8 cellular contexts compared by ENCODE assay signal in genomic region chr4:118034061-118034785, GRCh38. TPM values are rescaled to one million over a fixed set of nuclear protein-coding genes. Genes with fewer than 3 reads are reported as not detected.
DNase-seq lines count a peak whose midpoint lies in the region; ATAC-seq and TF ChIP-seq lines count a peak whose summit lies in the region.

Gene NDST3 (plus strand): TSS chr4:118034486. CDS start chr4:118053911, 19,425 bp downstream.

- H3K4me3 ChIP-seq in GM12875 (ENCODE audit: low read depth, low read length) (no peak within 1 kb of the TSS), left ventricle myocardium inferior (peak within 1 kb of the TSS; percentile 59), rectal smooth muscle tissue (ENCODE audit: low read length) (peak within 1 kb of the TSS; percentile 57)

- peaks cover 5% of the 10 kb centered on the region for H3K4me1 Mint-ChIP-seq in activated naive CD8-positive, alpha-beta T cell treated with anti-CD3 and anti-CD28 coated beads, Interleukin-2, amount 50 U/mL, for 24 hours

- H3K27ac ChIP-seq in left ventricle myocardium inferior (replicated peaks), result no peak within 1 kb of the TSS
- H3K27ac ChIP-seq in rectal smooth muscle tissue (ENCODE audit: low read depth, low read length), result no peak within 1 kb of the TSS

- intact Hi-C loops in left ventricle myocardium inferior (cut with micrococcal nuclease), result no loop called here

- TF ChIP-seq CTCF in GM12875 (IDR thresholded peaks at IDR 0.05; ENCODE audit: borderline replicate concordance, insufficient read depth, low read depth, low read length), result peak; percentile 27; the same call in 1 of the 2 replicates
- peak; percentile 16 for TF ChIP-seq CTCF in left ventricle myocardium inferior (IDR thresholded peaks at IDR 0.05; ENCODE audit: borderline replicate concordance)

- H3K4me3 Mint-ChIP-seq in activated naive CD8-positive, alpha-beta T cell treated with anti-CD3 and anti-CD28 coated beads, Interleukin-2, amount 50 U/mL, for 24 hours, result peak within 1 kb of the TSS; percentile 44

- DNase-seq in AG08395 (ENCODE audit: low spot score) (peak; percentile 52), NCI-H510A (lab: John Stamatoyannopoulos, UW) (peak; percentile 13), left ventricle myocardium inferior (no peak), KG1 (lab: John Stamatoyannopoulos, UW) (no peak)
- peak; percentile 9 for DNase-seq in activated naive CD8-positive, alpha-beta T cell treated with anti-CD3 and anti-CD28 coated beads, Interleukin-2, amount 50 U/mL, for 24 hours

- no peak within 1 kb of the TSS for H3K27ac Mint-ChIP-seq in activated naive CD8-positive, alpha-beta T cell treated with anti-CD3 and anti-CD28 coated beads, Interleukin-2, amount 50 U/mL, for 24 hours

- H3K36me3 ChIP-seq in left ventricle myocardium inferior (no peaks in the 10 kb centered on the region), rectal smooth muscle tissue (ENCODE audit: control insufficient read depth, insufficient read depth, low read length) (no peaks in the 10 kb centered on the region)

- peaks cover 83% of the 10 kb centered on the region for H3K27me3 ChIP-seq in left ventricle myocardium inferior (ENCODE audit: low read depth)
- no peaks in the 10 kb centered on the region for H3K27me3 ChIP-seq in rectal smooth muscle tissue (ENCODE audit: control insufficient read depth, insufficient read depth, low read length)

- H3K9ac ChIP-seq in rectal smooth muscle tissue (ENCODE audit: low read length), result no peak within 1 kb of the TSS

- H3K36me3 Mint-ChIP-seq in activated naive CD8-positive, alpha-beta T cell treated with anti-CD3 and anti-CD28 coated beads, Interleukin-2, amount 50 U/mL, for 24 hours (ENCODE audit: low read depth), result no peaks in the 10 kb centered on the region

- no peaks in the 10 kb centered on the region for H3K9me3 Mint-ChIP-seq in activated naive CD8-positive, alpha-beta T cell treated with anti-CD3 and anti-CD28 coated beads, Interleukin-2, amount 50 U/mL, for 24 hours

- peaks cover 42% of the 10 kb centered on the region for H3K27me3 Mint-ChIP-seq in activated naive CD8-positive, alpha-beta T cell treated with anti-CD3 and anti-CD28 coated beads, Interleukin-2, amount 50 U/mL, for 24 hours

- peak; percentile 61 for ATAC-seq in HG03175 (IDR thresholded peaks at IDR 0.05; ENCODE audit: unreplicated experiment)
- peak; percentile 36 for ATAC-seq in activated naive CD8-positive, alpha-beta T cell treated with anti-CD3 and anti-CD28 coated beads, Interleukin-2, amount 50 U/mL, for 24 hours

- H3K4me1 ChIP-seq in left ventricle myocardium inferior, result peaks cover 13% of the 10 kb centered on the region
- H3K4me1 ChIP-seq in rectal smooth muscle tissue (ENCODE audit: control insufficient read depth, insufficient read depth, low read length), result peaks cover 3% of the 10 kb centered on the region

- H3K9me3 ChIP-seq in left ventricle myocardium inferior (replicated peaks), result no peaks in the 10 kb centered on the region

RNA-seq across cellular contexts. Expression of gene NDST3, which starts in this region (rescaled TPM):
- not detected for total RNA-seq in left ventricle myocardium inferior

Comparison
In these comparisons a context has a peak if more than half of its experiments do, and no peak if none do; other contexts are left out.
1. DNase-seq: peak in AG08395 (single experiment), NCI-H510A (single experiment) and activated naive CD8-positive, alpha-beta T cell treated with anti-CD3 and anti-CD28 coated beads, Interleukin-2, amount 50 U/mL, for 24 hours (single experiment); none in left ventricle myocardium inferior (single experiment) and KG1 (single experiment).